ENCODE assay signal across 10 cellular contexts in the genomic region with DNA sequence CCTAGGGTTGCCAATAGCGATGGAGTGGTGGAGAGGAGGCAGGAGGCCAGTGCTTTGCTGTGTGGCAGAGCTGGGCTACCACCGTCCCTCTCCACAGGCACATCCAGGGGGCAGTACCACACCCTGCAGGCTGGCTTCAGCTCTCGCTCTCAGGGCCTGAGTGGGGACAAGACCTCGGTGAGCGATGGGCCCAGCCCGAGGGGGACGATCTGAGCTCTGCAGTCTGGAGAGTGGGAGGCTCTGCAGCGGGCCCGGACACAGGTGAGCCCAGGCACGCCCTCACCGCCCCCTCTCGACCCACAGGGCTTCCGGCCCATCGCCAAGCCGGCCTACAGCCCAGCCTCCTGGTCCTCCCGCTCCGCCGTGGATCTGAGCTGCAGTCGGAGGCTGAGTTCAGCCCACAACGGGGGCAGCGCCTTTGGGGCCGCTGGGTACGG. TPM values are rescaled to one million over a fixed set of nuclear protein-coding genes. Genes with fewer than 3 reads are reported as not detected.
DNase-seq lines count a peak whose midpoint lies in the region; ATAC-seq, FAIRE-seq and TF ChIP-seq lines count a peak whose summit lies in the region.
"Had no signal": no experiment of that assay in that cellular context is flagged by ENCODE, and none has a peak within 500 bp of the region (broad histone marks: within the 10 kb centered on the region; RNA-seq: fewer than 3 reads in every experiment).

No MANE protein-coding gene starts in this region.

- peak; percentile 12 for ATAC-seq in HG03095 (IDR thresholded peaks at IDR 0.05; ENCODE audit: unreplicated experiment)
- ATAC-seq in activated B cell treated with CpG ODN at 0.5 μM for 24 hours (ENCODE audit: low read depth), result peak; percentile 32
- ATAC-seq in HG02981 (IDR thresholded peaks at IDR 0.05; ENCODE audit: unreplicated experiment), result no peak

- H3K27ac Mint-ChIP-seq in activated B cell treated with CpG ODN at 0.5 μM for 24 hours, result no peak overlapping the region
- H3K27ac Mint-ChIP-seq: natural killer cell treated with Interleukin-12 subunit alpha and Interleukin-12 subunit beta and Interleukin-15 and Interleukin-18, amount 100 ng/mL, for 72 hours had no signal

- no peaks in the 10 kb centered on the region for H3K9me3 ChIP-seq in kidney (ENCODE audit: control insufficient read depth in 1 of 2, low read length in 2 of 2)

- POLR2A ChIA-PET in activated B cell treated with CpG ODN at 0.5 μM for 24 hours (lab: Charles Lee), result interaction anchor here (0.9 to 1.0 kb wide), 3 partner anchors 11 to 41 kb away, joined by 3 to 4 read pairs (median 3); a partner anchor contains a TSS

- H3K4me3 ChIP-seq in kidney (ENCODE audit: low read length in 2 of 2), result peak overlapping the region in 1 of 2 donors; percentile 32
- H3K4me3 ChIP-seq: SK-N-MC had no signal

- no peak overlapping the region for H3K4me3 Mint-ChIP-seq in activated B cell treated with CpG ODN at 0.5 μM for 24 hours
- H3K4me3 Mint-ChIP-seq: natural killer cell treated with Interleukin-12 subunit alpha and Interleukin-12 subunit beta and Interleukin-15 and Interleukin-18, amount 100 ng/mL, for 72 hours had no signal

- H3K9me3 Mint-ChIP-seq in activated B cell treated with CpG ODN at 0.5 μM for 24 hours, result no peaks in the 10 kb centered on the region
- H3K9me3 Mint-ChIP-seq: natural killer cell treated with Interleukin-12 subunit alpha and Interleukin-12 subunit beta and Interleukin-15 and Interleukin-18, amount 100 ng/mL, for 72 hours had no signal

- no peaks in the 10 kb centered on the region for H3K36me3 Mint-ChIP-seq in activated B cell treated with CpG ODN at 0.5 μM for 24 hours (ENCODE audit: low read depth)
- H3K36me3 Mint-ChIP-seq: natural killer cell treated with Interleukin-12 subunit alpha and Interleukin-12 subunit beta and Interleukin-15 and Interleukin-18, amount 100 ng/mL, for 72 hours had no signal

- no peaks in the 10 kb centered on the region for H3K4me1 ChIP-seq in kidney (ENCODE audit: control insufficient read depth in 1 of 2, insufficient read depth in 1 of 2, low read depth in 1 of 2, low read length in 2 of 2)

- no peak overlapping the region for H3K9ac ChIP-seq in kidney (ENCODE audit: low read length in 2 of 2)

- CTCF ChIA-PET in activated B cell treated with CpG ODN at 0.5 μM for 24 hours (lab: Charles Lee), result interaction anchor here (1.1 to 1.5 kb wide), 4 partner anchors 71 to 146 kb away, joined by 3 to 8 read pairs (median 4); no protein-coding TSS in a partner anchor

- DNase-seq in ELF-1 (ENCODE audit: low read depth, low spot score), result peak; percentile 67
- no peak for DNase-seq in activated B cell treated with CpG ODN at 0.5 μM for 24 hours
- DNase-seq in kidney, result no peak
- DNase-seq in caudate nucleus (lab: John Stamatoyannopoulos, UW), result no peak
- DNase-seq in ureter (ENCODE audit: low spot score), result no peak
- no peak for DNase-seq in COLO668 (lab: John Stamatoyannopoulos, UW; ENCODE audit: unreplicated experiment)

- intact Hi-C loops in activated B cell treated with CpG ODN at 0.5 μM for 24 hours (cut with micrococcal nuclease), result no loop called here
- intact Hi-C loops in kidney (cut with DNase I), result no loop called here

- H3K27ac ChIP-seq in kidney (ENCODE audit: low read depth in 2 of 2, low read length in 2 of 2), result no peak overlapping the region
- H3K27ac ChIP-seq in caudate nucleus (ENCODE audit: low read depth, low read length), result no peak overlapping the region
- H3K27ac ChIP-seq: SK-N-MC had no signal

- no peaks in the 10 kb centered on the region for H3K4me1 Mint-ChIP-seq in activated B cell treated with CpG ODN at 0.5 μM for 24 hours

- H3K27me3 Mint-ChIP-seq in activated B cell treated with CpG ODN at 0.5 μM for 24 hours, result peaks cover 3% of the 10 kb centered on the region

- no peak for FAIRE-seq in kidney (lab: Jason Lieb, UNC)

- H3K36me3 ChIP-seq in kidney (ENCODE audit: control insufficient read depth in 1 of 2, insufficient read depth in 2 of 2, low read length in 2 of 2), result no peaks in the 10 kb centered on the region

- no peak for TF ChIP-seq CTCF in activated B cell treated with CpG ODN at 0.5 μM for 24 hours (IDR thresholded peaks at IDR 0.05)
- TF ChIP-seq CTCF in kidney (IDR thresholded peaks at IDR 0.05; ENCODE audit: borderline replicate concordance, extremely low read depth, insufficient read depth), result peak; percentile 16

RNA-seq across cellular contexts. Expression of a gene that starts 2.5 kb away (rescaled TPM):
- total RNA-seq in activated B cell treated with CpG ODN at 0.5 μM for 24 hours, result 0.18 TPM in 1 of 2 replicates, not detected in the other
- total RNA-seq in kidney, result 3.6 TPM
- polyA plus RNA-seq in kidney (ENCODE audit: insufficient read depth, low read depth, low replicate concordance), result 1.9 TPM
- 78.5 TPM for total RNA-seq in ureter
- total RNA-seq: natural killer cell treated with Interleukin-12 subunit alpha and Interleukin-12 subunit beta and Interleukin-15 and Interleukin-18, amount 100 ng/mL, for 72 hours had no signal

RNA-seq across cellular contexts. Expression of a gene that starts 18.3 kb away (rescaled TPM):
- total RNA-seq in activated B cell treated with CpG ODN at 0.5 μM for 24 hours (19.8 and 24.2 TPM in 2 replicates), kidney (89.1 TPM), ureter (73.9 TPM)
- 181 TPM for polyA plus RNA-seq in kidney (ENCODE audit: insufficient read depth, low read depth, low replicate concordance)

RNA-seq across cellular contexts. Expression of a gene that starts 27.2 kb away (rescaled TPM):
- not detected in 2 replicates for total RNA-seq in activated B cell treated with CpG ODN at 0.5 μM for 24 hours
- total RNA-seq in kidney, result 1.4 TPM
- polyA plus RNA-seq in kidney (ENCODE audit: insufficient read depth, low read depth, low replicate concordance), result 0.82 TPM
- 3.3 TPM for total RNA-seq in ureter

RNA-seq across cellular contexts. Expression of a gene that starts 45.3 kb away (rescaled TPM):
- total RNA-seq in activated B cell treated with CpG ODN at 0.5 μM for 24 hours, result 37.2 and 46.1 TPM in 2 replicates
- 21.8 TPM for total RNA-seq in kidney
- 11.3 TPM for polyA plus RNA-seq in kidney (ENCODE audit: insufficient read depth, low read depth, low replicate concordance)
- total RNA-seq in ureter, result 17.9 TPM

RNA-seq across cellular contexts. Expression of a gene that starts 53.5 kb away (rescaled TPM):
- total RNA-seq in activated B cell treated with CpG ODN at 0.5 μM for 24 hours, result 17.8 and 22.0 TPM in 2 replicates
- total RNA-seq in kidney, result 28.5 TPM
- 37.7 TPM for polyA plus RNA-seq in kidney (ENCODE audit: insufficient read depth, low read depth, low replicate concordance)
- 28.6 TPM for total RNA-seq in ureter

Comparison
In these comparisons a context has a peak if more than half of its experiments do, and no peak if none do; other contexts are left out.
1. RNA of a gene that starts 2.5 kb away (total RNA-seq): 78.5 TPM in ureter (single experiment); 3.6 TPM in kidney (single experiment) and 0.18 TPM in activated B cell treated with CpG ODN at 0.5 μM for 24 hours; every median in the first group is over 10 times any median in the second.